10 cellular contexts compared by ENCODE assay signal in the genomic region with DNA sequence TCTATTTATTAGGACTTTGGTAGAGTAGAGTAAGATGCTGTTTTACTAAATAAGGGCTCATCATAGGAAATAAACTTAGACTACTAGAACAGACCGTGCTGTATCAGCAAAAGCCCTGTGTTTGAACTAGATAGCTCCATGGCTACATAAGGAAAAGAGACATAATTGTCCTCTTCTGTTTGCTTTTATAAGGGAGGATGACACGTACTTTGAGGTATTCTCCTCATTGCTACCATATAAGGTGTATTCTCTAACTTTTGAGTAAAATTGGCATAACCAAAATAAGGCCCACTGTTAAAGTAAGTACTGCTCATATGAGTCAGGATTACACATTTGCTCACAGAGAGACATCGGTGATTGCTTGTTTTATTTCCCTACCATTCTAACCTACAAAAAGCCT.
DNase-seq lines count a peak whose midpoint lies in the region; ATAC-seq, FAIRE-seq and TF ChIP-seq lines count a peak whose summit lies in the region.
"Had no signal": no experiment of that assay in that cellular context is flagged by ENCODE, and none has a peak within 500 bp of the region (broad histone marks: within the 10 kb centered on the region; RNA-seq: fewer than 3 reads in every experiment).

No MANE protein-coding gene starts in this region.

- H3K4me2 ChIP-seq in mammary epithelial cell (ENCODE audit: insufficient read depth, low read depth, low read length) (no peak overlapping the region), neuronal stem cell (ENCODE audit: insufficient read depth, low read length, poor library complexity, severe bottlenecking) (no peak overlapping the region)

- peaks cover 1% of the 10 kb centered on the region for H3K79me1 ChIP-seq in neuronal stem cell (ENCODE audit: low read depth, low read length)

- H3K4me1 ChIP-seq in mammary epithelial cell (ENCODE audit: insufficient read depth, low read length) (peaks cover 10% of the 10 kb centered on the region), small intestine (ENCODE audit: control insufficient read depth in 2 of 2, insufficient read depth in 1 of 2, low read depth in 1 of 2, low read length in 1 of 2) (no peaks in the 10 kb centered on the region), neuronal stem cell (ENCODE audit: control insufficient read depth in 2 of 2, insufficient read depth in 1 of 2, low read depth in 1 of 2, low read length in 2 of 2) (peaks cover 0 to 3% of the 10 kb centered on the region in 2 donors)

- no peak overlapping the region for H3K23ac ChIP-seq in neuronal stem cell (ENCODE audit: low read depth, low read length, poor library complexity)

- no peak overlapping the region for H4K8ac ChIP-seq in neuronal stem cell (ENCODE audit: low read depth, low read length)

- CTCF ChIA-PET in mammary epithelial cell (lab: Charles Lee; ENCODE audit: low non-redundant PET): no interaction called here

- peak; percentile 30 for DNase-seq in A172 (ENCODE audit: low spot score)
- DNase-seq in HCEC 1CT: peak; percentile 79
- peak; percentile 75 for DNase-seq in mammary epithelial cell
- peak; percentile 81 for DNase-seq in kidney tubule cell (ENCODE audit: low spot score)
- no peak for DNase-seq in small intestine
- DNase-seq in neuronal stem cell (ENCODE audit: low spot score): no peak
- DNase-seq in AML-193 (lab: John Stamatoyannopoulos, UW): no peak
- DNase-seq: BE2C, MG63 had no signal

- dilution Hi-C loops in mammary epithelial cell (cut with HindIII; ENCODE audit: low sequenced_read_pairs): no loop called here

- H3K27me3 ChIP-seq in mammary epithelial cell (ENCODE audit: insufficient read depth, low read length): no peaks in the 10 kb centered on the region
- H3K27me3 ChIP-seq in small intestine (ENCODE audit: control insufficient read depth in 2 of 2, insufficient read depth in 2 of 2, low read length in 2 of 2): no peaks in the 10 kb centered on the region
- H3K27me3 ChIP-seq in neuronal stem cell (ENCODE audit: control insufficient read depth in 3 of 3, insufficient read depth in 3 of 3, low read depth in 1 of 3, low read length in 3 of 3): no peaks in the 10 kb centered on the region
- H3K27me3 ChIP-seq: BE2C, MG63 had no signal

- H2AFZ ChIP-seq in mammary epithelial cell (ENCODE audit: low read depth, low read length): no peak overlapping the region
- H2AFZ ChIP-seq in neuronal stem cell (ENCODE audit: low read length): no peak overlapping the region

- no peak overlapping the region for H2BK5ac ChIP-seq in neuronal stem cell (ENCODE audit: low read length)

- WGBS in mammary epithelial cell (ENCODE audit: low coverage, missing lambda C conversion rate): 92% methylated on average over 3 of the region's 3 CpGs
- WGBS in small intestine, 3 donors: 79 to 85% (median 83%) methylated on average over 3 of the region's 3 CpGs
- WGBS in neuronal stem cell (ENCODE audit: extremely low coverage in 2 of 2, insufficient read length in 2 of 2, insufficient replicate concordance in 1 of 2), 2 donors: no CpG with 5 or more reads among the region's 3 CpGs

- no peak overlapping the region for H3K4me3 ChIP-seq in mammary epithelial cell (replicated peaks in 1 of 3; ENCODE audit: insufficient read depth in 1 of 3, low read depth in 2 of 3, low read length in 3 of 3)
- H3K4me3 ChIP-seq in small intestine (ENCODE audit: low read depth in 1 of 2, low read length in 2 of 2): no peak overlapping the region
- no peak overlapping the region for H3K4me3 ChIP-seq in neuronal stem cell (ENCODE audit: low read length in 2 of 2)
- H3K4me3 ChIP-seq: MG63 had no signal

- H2BK15ac ChIP-seq in neuronal stem cell (ENCODE audit: low read length): no peak overlapping the region

- intact Hi-C loops in mammary epithelial cell (cut with micrococcal nuclease): loop anchor here (2.0 kb wide), 1 partner anchor 27 kb away; no protein-coding TSS in a partner anchor

- no peak overlapping the region for H4K91ac ChIP-seq in neuronal stem cell (ENCODE audit: low read depth, low read length, poor library complexity)

- no peaks in the 10 kb centered on the region for H4K20me1 ChIP-seq in mammary epithelial cell (ENCODE audit: insufficient read depth, low read length)

- H2BK12ac ChIP-seq in neuronal stem cell (ENCODE audit: low read length): no peak overlapping the region

- H3K18ac ChIP-seq in neuronal stem cell (ENCODE audit: low read length): no peak overlapping the region

- H3K27ac ChIP-seq in mammary epithelial cell (ENCODE audit: insufficient read depth, low read depth, low read length): peak overlapping the region; percentile 77
- H3K27ac ChIP-seq in small intestine (ENCODE audit: low read depth in 1 of 2, low read length in 1 of 2): no peak overlapping the region
- no peak overlapping the region for H3K27ac ChIP-seq in neuronal stem cell (replicated peaks; ENCODE audit: low read length)

- in situ Hi-C loops in mammary epithelial cell (cut with MboI; ENCODE audit: low sequenced_read_pairs in 2 of 2): no loop called here

- no peak overlapping the region for H2BK120ac ChIP-seq in neuronal stem cell (ENCODE audit: low read depth, low read length)

- peaks cover 97% of the 10 kb centered on the region for H3K79me2 ChIP-seq in mammary epithelial cell (ENCODE audit: insufficient read depth, low read length)

- TF ChIP-seq CTCF in mammary epithelial cell (conservative IDR thresholded peaks at IDR 0.05 in 1 of 2, IDR thresholded peaks at IDR 0.05 in 1 of 2; ENCODE audit: extremely low read depth in 1 of 2, insufficient read depth in 1 of 2, low read depth in 1 of 2, low read length in 2 of 2): no peak

- ATAC-seq in HG03039 (IDR thresholded peaks at IDR 0.05; ENCODE audit: unreplicated experiment): no peak

- H3K14ac ChIP-seq in neuronal stem cell (ENCODE audit: low read length): no peak overlapping the region

- no peaks in the 10 kb centered on the region for H3K36me3 ChIP-seq in mammary epithelial cell (ENCODE audit: insufficient read depth, low read length)
- no peaks in the 10 kb centered on the region for H3K36me3 ChIP-seq in small intestine (ENCODE audit: control insufficient read depth in 2 of 2, insufficient read depth in 2 of 2, low read length in 2 of 2)
- H3K36me3 ChIP-seq in neuronal stem cell (replicated peaks in 1 of 2; ENCODE audit: control insufficient read depth in 2 of 2, insufficient read depth in 2 of 2, low read length in 2 of 2): no peaks in the 10 kb centered on the region
- H3K36me3 ChIP-seq: BE2C, MG63 had no signal

- FAIRE-seq in small intestine (lab: Jason Lieb, UNC): no peak

- no peaks in the 10 kb centered on the region for H3K9me3 ChIP-seq in mammary epithelial cell (replicated peaks; ENCODE audit: insufficient read depth, low read length)
- no peaks in the 10 kb centered on the region for H3K9me3 ChIP-seq in small intestine (ENCODE audit: control insufficient read depth, low read depth)
- no peaks in the 10 kb centered on the region for H3K9me3 ChIP-seq in neuronal stem cell (replicated peaks in 1 of 2; ENCODE audit: control insufficient read depth in 2 of 2, insufficient read depth in 1 of 2, low read depth in 1 of 2, low read length in 2 of 2)
- H3K9me3 ChIP-seq: BE2C, MG63 had no signal

- H3K4ac ChIP-seq in neuronal stem cell (ENCODE audit: low read length): no peak overlapping the region

- no peak overlapping the region for H2AK5ac ChIP-seq in neuronal stem cell (ENCODE audit: low read depth, low read length)

- H3K9ac ChIP-seq in mammary epithelial cell (ENCODE audit: insufficient read depth, low read length) (no peak overlapping the region), neuronal stem cell (ENCODE audit: low read depth, low read length, poor library complexity) (no peak overlapping the region)

- no TSS peak for BruUV-seq in mammary epithelial cell (replicated peaks; lab: Mats Ljungman, UMichigan)

Comparison
In these comparisons a context has a peak if more than half of its experiments do, and no peak if none do; other contexts are left out.
1. DNase-seq: peak in A172 (single experiment), HCEC 1CT (single experiment), mammary epithelial cell (single experiment) and kidney tubule cell (single experiment); none in small intestine (single experiment), neuronal stem cell (single experiment) and AML-193 (0 of 2).